19 cellular contexts compared by ENCODE assay signal in the genomic region with DNA sequence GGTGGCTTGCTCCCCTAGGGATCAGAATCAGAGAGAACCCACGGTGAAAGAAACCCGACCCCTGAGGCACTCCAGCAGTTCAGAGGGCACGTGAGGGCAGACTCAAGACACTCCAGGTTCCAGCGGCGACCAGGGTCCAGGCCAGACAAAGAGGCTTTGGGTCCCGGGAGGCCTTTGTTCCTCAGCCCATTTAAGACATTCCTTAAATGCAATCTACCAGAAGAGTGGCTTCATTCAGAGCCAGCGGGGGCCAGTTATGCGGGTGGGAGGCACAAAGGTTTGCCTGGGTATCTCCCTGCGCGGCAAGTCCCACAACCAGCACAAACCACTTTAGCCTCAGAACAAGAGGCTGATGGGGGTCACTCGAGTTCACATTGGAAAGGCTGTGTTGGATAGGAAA. TPM values are rescaled to one million over a fixed set of nuclear protein-coding genes. Genes with fewer than 3 reads are reported as not detected.
DNase-seq lines count a peak whose midpoint lies in the region; ATAC-seq and TF ChIP-seq lines count a peak whose summit lies in the region.
"Had no signal": no experiment of that assay in that cellular context is flagged by ENCODE, and none has a peak within 500 bp of the region (broad histone marks: within the 10 kb centered on the region; RNA-seq: fewer than 3 reads in every experiment).

No MANE protein-coding gene starts in this region.

- H3K4me3 ChIP-seq in parathyroid adenoma (ENCODE audit: low read depth, low read length) (peak overlapping the region; percentile 32), uterus (no peak overlapping the region)
- H3K4me3 ChIP-seq: right lobe of liver, upper lobe of left lung had no signal

- H3K27ac ChIP-seq in parathyroid adenoma (peak overlapping the region; percentile 89), uterus (peak overlapping the region; percentile 74 to 90)
- H3K27ac ChIP-seq: 22Rv1, right lobe of liver, upper lobe of left lung had no signal

- ATAC-seq in GM18909 (IDR thresholded peaks at IDR 0.05; ENCODE audit: poor library complexity, unreplicated experiment), result no peak
- no peak for ATAC-seq in HG03342 (IDR thresholded peaks at IDR 0.05; ENCODE audit: unreplicated experiment)
- ATAC-seq in left ventricle myocardium superior, result no peak
- ATAC-seq: activated naive CD4-positive, alpha-beta T cell treated with anti-CD3 and anti-CD28 coated beads, Interleukin-2, amount 50 U/mL, for 72 hours; HepG2; right lobe of liver had no signal

- peak; percentile 34 for DNase-seq in DMS79 treated with DMSO at 0.1 percent for 48 hours (lab: John Stamatoyannopoulos, UW)
- no peak for DNase-seq in DMS79 (lab: John Stamatoyannopoulos, UW)
- DNase-seq in glomerular visceral epithelial cell (ENCODE audit: extremely low spot score), result peak; percentile 61
- no peak for DNase-seq in uterus
- no peak for DNase-seq in left ventricle myocardium superior
- DNase-seq: Caco-2; GOT3; NCI-H1417; NCI-H2171 treated with DMSO at 0.1 percent for 48 hours; occipital lobe; right lobe of liver; stimulated activated naive CD4-positive, alpha-beta T cell had no signal

- H3K27me3 ChIP-seq in parathyroid adenoma (ENCODE audit: control insufficient read depth, insufficient read depth, low read length) (no peaks in the 10 kb centered on the region), uterus (no peaks in the 10 kb centered on the region)
- H3K27me3 ChIP-seq: right lobe of liver, upper lobe of left lung had no signal

- no peak for TF ChIP-seq CTCF in parathyroid adenoma (IDR thresholded peaks at IDR 0.05)
- no peak for TF ChIP-seq CTCF in uterus (IDR thresholded peaks at IDR 0.05)

- no peak overlapping the region for H2AFZ ChIP-seq in parathyroid adenoma

- H3K4me1 ChIP-seq in parathyroid adenoma, result peaks cover 76% of the 10 kb centered on the region
- H3K4me1 ChIP-seq in uterus, result peaks cover 13 to 23% of the 10 kb centered on the region in 2 donors
- H3K4me1 ChIP-seq: right lobe of liver had no signal

- H3K9ac ChIP-seq in parathyroid adenoma, result no peak overlapping the region

- TF ChIP-seq POLR2A in uterus (IDR thresholded peaks at IDR 0.05), result no peak

- H3K4me2 ChIP-seq in parathyroid adenoma (ENCODE audit: low read length), result peak overlapping the region; percentile 57

- H3K9me3 ChIP-seq in parathyroid adenoma (ENCODE audit: control insufficient read depth, low read length), result no peaks in the 10 kb centered on the region
- H3K9me3 ChIP-seq in uterus, result no peaks in the 10 kb centered on the region
- H3K9me3 ChIP-seq: Caco-2, right lobe of liver, upper lobe of left lung had no signal

- H3K36me3 ChIP-seq in parathyroid adenoma (ENCODE audit: control insufficient read depth, insufficient read depth, low read length) (no peaks in the 10 kb centered on the region), uterus (no peaks in the 10 kb centered on the region)
- H3K36me3 ChIP-seq: right lobe of liver, upper lobe of left lung had no signal

- intact Hi-C loops in uterus (cut with DNase I; ENCODE audit: low total_unique reads) (no loop called here), left ventricle myocardium superior (cut with micrococcal nuclease) (no loop called here)

- peaks cover 42% of the 10 kb centered on the region for H3K79me2 ChIP-seq in parathyroid adenoma

RNA-seq across cellular contexts. Expression of a gene that starts 53.6 kb away (rescaled TPM):
- total RNA-seq in uterus, result 10 to 100 TPM; 28.4 to 86.6 (median 48.6) TPM
- total RNA-seq in left ventricle myocardium superior, result 4.5 TPM
- total RNA-seq: HepG2 had no signal

Comparison
In these comparisons a context has a peak if more than half of its experiments do, and no peak if none do; other contexts are left out.
1. DNase-seq: peak in DMS79 treated with DMSO at 0.1 percent for 48 hours (single experiment) and glomerular visceral epithelial cell (single experiment); none in DMS79 (single experiment), uterus (0 of 2) and left ventricle myocardium superior (single experiment).